1 cellular context compared by ENCODE assay signal in genomic region chr3:16940769-16941683, GRCh38.
A peak's percentile ranks its signal among the peaks of the same experiment; 100 is the strongest.
TF ChIP-seq lines count a peak whose summit lies in the region.

No MANE protein-coding gene starts in this region.

TF ChIP-seq in HEK293, 187 proteins besides CTCF, POLR2A, EP300 and RAD21 (continued from another document):
- TF ChIP-seq ZXDB (tag by site-specific recombination; IDR thresholded peaks at IDR 0.05) (no peak), SETDB1 (IDR thresholded peaks at IDR 0.05; ENCODE audit: insufficient read length, low read length) (no peak), ATF2 (tag by site-specific recombination; IDR thresholded peaks at IDR 0.05; ENCODE audit: low read depth) (no peak), ZNF2 (tag by site-specific recombination; IDR thresholded peaks at IDR 0.05) (no peak), RBAK (tag by site-specific recombination; IDR thresholded peaks at IDR 0.05) (no peak), ZNF366 (tag by site-specific recombination; conservative IDR thresholded peaks at IDR 0.05) (0 out of 2 replicates have a peak, but pooled peaks have one; percentile 15), ZNF169 (tag by site-specific recombination; IDR thresholded peaks at IDR 0.05) (no peak), ZNF558 (tag by site-specific recombination; IDR thresholded peaks at IDR 0.05) (no peak), INSM2 (tag by site-specific recombination; IDR thresholded peaks at IDR 0.05) (no peak), ZSCAN30 (tag by site-specific recombination; IDR thresholded peaks at IDR 0.05) (no peak), HOXC10 (CRISPR knock-in tag; IDR thresholded peaks at IDR 0.05) (no peak), ZNF792 (tag by site-specific recombination; IDR thresholded peaks at IDR 0.05) (no peak), ZNF23 (tag by site-specific recombination; IDR thresholded peaks at IDR 0.05; ENCODE audit: borderline replicate concordance) (no peak), ZNF555 (tag by site-specific recombination; conservative IDR thresholded peaks at IDR 0.05) (no peak), ZNF292 (tag by site-specific recombination; IDR thresholded peaks at IDR 0.05; ENCODE audit: borderline replicate concordance, low read depth) (no peak), ZNF660 (tag by site-specific recombination; IDR thresholded peaks at IDR 0.05) (no peak), ZNF843 (tag by site-specific recombination; IDR thresholded peaks at IDR 0.05) (0 out of 2 replicates have a peak, but pooled peaks have one; percentile 22), BCL11B (tag by site-specific recombination; IDR thresholded peaks at IDR 0.05; ENCODE audit: low read depth) (no peak), YY1 (tag by site-specific recombination; IDR thresholded peaks at IDR 0.05) (no peak), ZNF114 (tag by site-specific recombination; IDR thresholded peaks at IDR 0.05) (no peak), ZNF629 (tag by site-specific recombination; IDR thresholded peaks at IDR 0.05) (peak; percentile 49)
